10 cellular contexts compared by ENCODE assay signal in the genomic region with DNA sequence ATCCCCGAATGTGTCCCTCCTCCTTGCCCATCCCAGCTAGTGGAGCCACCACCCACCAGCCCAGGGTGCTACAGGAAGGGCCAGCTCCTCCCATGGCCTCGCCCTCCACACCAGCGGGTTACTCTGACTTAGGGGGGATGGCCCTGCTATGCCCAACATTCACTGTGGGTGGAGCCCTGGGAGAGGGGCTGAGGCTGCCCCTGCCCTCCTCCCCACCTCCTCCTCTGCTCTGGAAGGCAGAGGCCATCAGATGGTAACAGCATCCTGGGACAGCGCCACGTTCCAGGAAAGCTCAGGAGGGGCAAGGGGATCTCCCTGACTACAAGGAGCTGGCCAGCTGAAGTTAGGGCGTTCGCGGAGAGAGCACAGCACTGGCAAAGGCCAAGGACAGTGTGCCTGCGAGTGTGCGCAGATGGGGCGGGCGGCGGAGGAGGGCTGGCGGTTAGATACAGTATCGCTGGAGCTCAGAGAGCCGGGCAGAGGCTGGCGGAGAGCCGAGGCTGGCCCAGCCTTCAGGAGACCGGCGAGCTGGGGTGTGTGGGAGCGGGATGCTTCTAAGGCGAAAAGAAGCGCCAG.
DNase-seq lines count a peak whose midpoint lies in the region; ATAC-seq and TF ChIP-seq lines count a peak whose summit lies in the region.
"Had no signal": no experiment of that assay in that cellular context is flagged by ENCODE, and none has a peak within 500 bp of the region (broad histone marks: within the 10 kb centered on the region; RNA-seq: fewer than 3 reads in every experiment).

No MANE protein-coding gene starts in this region.

- H3K27ac ChIP-seq in skin epidermis = peak overlapping the region in 8 of 21 experiments; percentile 9 to 88 (median 60)
- H3K27ac ChIP-seq: 22Rv1, neutrophil had no signal

- ATAC-seq in GM18511 (IDR thresholded peaks at IDR 0.05; ENCODE audit: unreplicated experiment) (no peak), HG03378 (IDR thresholded peaks at IDR 0.05; ENCODE audit: unreplicated experiment) (no peak)

- DNase-seq in DMS 273 (lab: John Stamatoyannopoulos, UW; ENCODE audit: unreplicated experiment) (peak; percentile 59), DMS 273 treated with DMSO at 0.1 percent for 48 hours (lab: John Stamatoyannopoulos, UW) (no peak), SW480 (ENCODE audit: low spot score) (peak; percentile 44), erythroblast (lab: John Stamatoyannopoulos, UW) (peak; percentile 9 to 27), glomerular visceral epithelial cell (ENCODE audit: extremely low spot score) (no peak)

- H3K4me3 ChIP-seq in skin epidermis = peak overlapping the region; percentile 21 to 50 (median 41)

- TF ChIP-seq POLR2A in erythroblast (IDR thresholded peaks at IDR 0.05; ENCODE audit: low read length) = no peak

Comparison
In these comparisons a context has a peak if more than half of its experiments do, and no peak if none do; other contexts are left out.
1. DNase-seq: peak in DMS 273 (single experiment), SW480 (single experiment) and erythroblast (2 of 2); none in DMS 273 treated with DMSO at 0.1 percent for 48 hours (single experiment) and glomerular visceral epithelial cell (single experiment).